1 cellular context compared by ENCODE assay signal in genomic region chr20:2101935-2102584, GRCh38.
TF ChIP-seq lines count a peak whose summit lies in the region.

No MANE protein-coding gene starts in this region.

TF ChIP-seq in HepG2, 621 proteins besides CTCF, POLR2A, EP300 and RAD21 (continued from another document and continues in another):
- TF ChIP-seq DMTF1 (CRISPR knock-in tag; IDR thresholded peaks at IDR 0.05): peak; percentile 31; the same call in 1 of the 2 replicates
- no peak for TF ChIP-seq AFF4 (CRISPR knock-in tag; IDR thresholded peaks at IDR 0.05)
- TF ChIP-seq ZKSCAN1 (IDR thresholded peaks at IDR 0.05; ENCODE audit: low read length): no peak
- TF ChIP-seq ZNF24 (IDR thresholded peaks at IDR 0.05): peak; percentile 40
- peak; percentile 95 for TF ChIP-seq IKZF4 (CRISPR knock-in tag; IDR thresholded peaks at IDR 0.05; ENCODE audit: borderline replicate concordance, low read depth, not compliant biosample characterization)
- no peak; the same call in 1 of the 2 replicates for TF ChIP-seq HIC2 (CRISPR knock-in tag; IDR thresholded peaks at IDR 0.05; ENCODE audit: low read depth)
- peak; percentile 73; the same call in 1 of the 2 replicates for TF ChIP-seq GATAD1 (CRISPR knock-in tag; IDR thresholded peaks at IDR 0.05)
- TF ChIP-seq EZH2 (conservative IDR thresholded peaks at IDR 0.05; ENCODE audit: low read depth, low read length): no peak
- TF ChIP-seq FOXJ3 (CRISPR knock-in tag; IDR thresholded peaks at IDR 0.05; ENCODE audit: borderline replicate concordance): peak; percentile 81
- TF ChIP-seq NFRKB (IDR thresholded peaks at IDR 0.05): no peak
- peak; percentile 98 for TF ChIP-seq ATF7-NPFF (CRISPR knock-in tag; IDR thresholded peaks at IDR 0.05; ENCODE audit: low read depth)
- TF ChIP-seq ZNF576 (CRISPR knock-in tag; IDR thresholded peaks at IDR 0.05): peak; percentile 92
- TF ChIP-seq ZNF672 (CRISPR knock-in tag; IDR thresholded peaks at IDR 0.05): no peak
- TF ChIP-seq SOX5 (CRISPR knock-in tag; IDR thresholded peaks at IDR 0.05; ENCODE audit: borderline replicate concordance): peak; percentile 39
- no peak for TF ChIP-seq KDM1A (CRISPR knock-in tag; IDR thresholded peaks at IDR 0.05)
- TF ChIP-seq SKIL (CRISPR knock-in tag; IDR thresholded peaks at IDR 0.05; ENCODE audit: borderline replicate concordance): peak; percentile 35; the same call in 1 of the 2 replicates
- TF ChIP-seq HCFC1 (IDR thresholded peaks at IDR 0.05; ENCODE audit: low read depth, low read length): no peak; the same call in 1 of the 2 replicates
- no peak for TF ChIP-seq MLLT10 (CRISPR knock-in tag; IDR thresholded peaks at IDR 0.05)
- TF ChIP-seq ZNF713 (CRISPR knock-in tag; IDR thresholded peaks at IDR 0.05): peak; percentile 96; the same call in 1 of the 2 replicates
- peak; percentile 90 for TF ChIP-seq ZNF446 (CRISPR knock-in tag; IDR thresholded peaks at IDR 0.05)
- TF ChIP-seq HES4 (CRISPR knock-in tag; IDR thresholded peaks at IDR 0.05; ENCODE audit: borderline replicate concordance): peak; percentile 62
- peak; percentile 97 for TF ChIP-seq ARNT2 (CRISPR knock-in tag; IDR thresholded peaks at IDR 0.05; ENCODE audit: low read depth)
- TF ChIP-seq ATF4 (CRISPR knock-in tag; IDR thresholded peaks at IDR 0.05): no peak
- TF ChIP-seq ZNF547 (CRISPR knock-in tag; IDR thresholded peaks at IDR 0.05): peak; percentile 89; the same call in 1 of the 2 replicates
- peak; percentile 96; the same call in 1 of the 2 replicates for TF ChIP-seq NKX3-1 (CRISPR knock-in tag; IDR thresholded peaks at IDR 0.05)
- TF ChIP-seq ZNF598 (CRISPR knock-in tag; IDR thresholded peaks at IDR 0.05; ENCODE audit: borderline replicate concordance): peak; percentile 92; the same call in 1 of the 2 replicates
- no peak for TF ChIP-seq U2AF2 (IDR thresholded peaks at IDR 0.05; ENCODE audit: low read depth, low read length)
- TF ChIP-seq NFKB2 (CRISPR knock-in tag; IDR thresholded peaks at IDR 0.05; ENCODE audit: borderline replicate concordance): peak; percentile 75
- TF ChIP-seq RCOR2 (CRISPR knock-in tag; IDR thresholded peaks at IDR 0.05): no peak
- no peak; the same call in 1 of the 2 replicates for TF ChIP-seq NFYB (CRISPR knock-in tag; IDR thresholded peaks at IDR 0.05)
- TF ChIP-seq ZNF639 (CRISPR knock-in tag; conservative IDR thresholded peaks at IDR 0.05): peak; percentile 93
- 0 out of 2 replicates have a peak, but pooled peaks have one; percentile 82 for TF ChIP-seq ZFP37 (CRISPR knock-in tag; IDR thresholded peaks at IDR 0.05; ENCODE audit: borderline replicate concordance)
- peak; percentile 73; the same call in 1 of the 2 replicates for TF ChIP-seq ARHGAP35 (CRISPR knock-in tag; IDR thresholded peaks at IDR 0.05; ENCODE audit: borderline replicate concordance)
- TF ChIP-seq NFAT5 (CRISPR knock-in tag; IDR thresholded peaks at IDR 0.05): peak; percentile 83; the same call in 1 of the 2 replicates
- no peak; the same call in none of the 2 replicates for TF ChIP-seq ZNF317 (CRISPR knock-in tag; IDR thresholded peaks at IDR 0.05)
- peak; percentile 90; the same call in 1 of the 2 replicates for TF ChIP-seq BRD4 (CRISPR knock-in tag; IDR thresholded peaks at IDR 0.05)
- TF ChIP-seq ZSCAN25 (CRISPR knock-in tag; IDR thresholded peaks at IDR 0.05): no peak; the same call in 1 of the 2 replicates
- no peak for TF ChIP-seq NFE2 (CRISPR knock-in tag; IDR thresholded peaks at IDR 0.05)
- peak; percentile 90; the same call in 1 of the 2 replicates for TF ChIP-seq NFIB (CRISPR knock-in tag; IDR thresholded peaks at IDR 0.05; ENCODE audit: borderline replicate concordance)
- TF ChIP-seq KMT2A (CRISPR knock-in tag; IDR thresholded peaks at IDR 0.05): peak; percentile 78; the same call in 1 of the 2 replicates
- TF ChIP-seq ISL2 (CRISPR knock-in tag; IDR thresholded peaks at IDR 0.05): peak; percentile 19; the same call in 1 of the 2 replicates
- 0 out of 2 replicates have a peak, but pooled peaks have one; percentile 9 for TF ChIP-seq MBNL3 (CRISPR knock-in tag; conservative IDR thresholded peaks at IDR 0.05)
- TF ChIP-seq PITX1 (CRISPR knock-in tag; IDR thresholded peaks at IDR 0.05): peak; percentile 81
- no peak for TF ChIP-seq ZNF570 (CRISPR knock-in tag; IDR thresholded peaks at IDR 0.05; ENCODE audit: borderline replicate concordance)
